ENCODE assay signal across 8 cellular contexts in the genomic region with DNA sequence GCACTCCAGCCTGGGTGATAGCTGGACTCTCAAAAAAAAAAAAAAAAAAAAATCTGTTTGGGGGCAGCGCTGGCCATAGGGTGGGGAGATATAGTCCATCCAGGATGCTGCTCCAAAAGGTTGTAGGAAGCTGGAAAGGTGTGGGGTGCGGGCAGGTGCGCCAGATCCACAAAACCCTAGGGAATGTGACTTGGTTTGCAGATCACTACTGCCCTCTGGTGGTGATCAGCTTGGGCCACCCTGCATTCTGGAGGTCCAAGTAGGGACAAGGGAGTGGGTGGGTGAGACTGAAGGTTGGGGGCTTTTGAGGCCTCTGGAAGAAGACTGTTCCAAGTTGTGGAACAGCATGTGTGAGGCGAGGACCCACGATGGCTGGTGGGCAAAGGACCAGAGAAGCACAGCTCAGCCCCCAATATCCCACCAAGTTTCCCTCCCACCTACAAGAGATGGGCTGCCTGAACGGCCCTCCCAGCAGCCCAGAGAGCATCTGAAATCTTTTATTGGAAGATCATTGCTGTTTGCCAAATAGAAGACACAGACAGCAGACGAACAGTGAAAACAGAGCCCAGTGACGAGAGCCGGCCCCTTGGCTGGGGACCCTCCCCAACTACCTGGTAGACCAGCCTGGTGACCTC. TPM values are rescaled to one million over a fixed set of nuclear protein-coding genes. Genes with fewer than 3 reads are reported as not detected.
DNase-seq lines count a peak whose midpoint lies in the region; ATAC-seq and TF ChIP-seq lines count a peak whose summit lies in the region.

No MANE protein-coding gene starts in this region.

- H3K9me3 ChIP-seq in AG04450 (ENCODE audit: control insufficient read depth, insufficient read depth, low read length) = no peaks in the 10 kb centered on the region

- no peaks in the 10 kb centered on the region for H3K9me3 Mint-ChIP-seq in activated CD4-positive, alpha-beta T cell treated with anti-CD3 and anti-CD28 coated beads, Interleukin-2, amount 10 ng/mL, durations not matched to agents 7 days and 5 days
- no peaks in the 10 kb centered on the region for H3K9me3 Mint-ChIP-seq in memory B cell
- no peaks in the 10 kb centered on the region for H3K9me3 Mint-ChIP-seq in stimulated activated naive B cell treated with anti-CD40 and anti-IgM and Interleukin-4, amounts not matched to agents 10 μg/mL and 1 μg/mL and 100 μg/mL, for 72 hours

- POLR2A ChIA-PET in AG04450 (lab: Yijun Ruan, JAX) = interaction anchor here (0.5 to 1.1 kb wide), 7 partner anchors 10 to 132 kb away, joined by 3 to 8 read pairs (median 5); a partner anchor contains a TSS
- POLR2A ChIA-PET in activated CD4-positive, alpha-beta T cell treated with anti-CD3 and anti-CD28 coated beads, Interleukin-2, amount 10 ng/mL, durations not matched to agents 7 days and 5 days (lab: Charles Lee) = no interaction called here

- H3K36me3 Mint-ChIP-seq in activated CD4-positive, alpha-beta T cell treated with anti-CD3 and anti-CD28 coated beads, Interleukin-2, amount 10 ng/mL, durations not matched to agents 7 days and 5 days (ENCODE audit: low read depth) = peaks cover 21% of the 10 kb centered on the region
- peaks cover 20% of the 10 kb centered on the region for H3K36me3 Mint-ChIP-seq in memory B cell
- H3K36me3 Mint-ChIP-seq in stimulated activated naive B cell treated with anti-CD40 and anti-IgM and Interleukin-4, amounts not matched to agents 10 μg/mL and 1 μg/mL and 100 μg/mL, for 72 hours = peaks cover 17 to 46% of the 10 kb centered on the region in 2 donors

- CTCF ChIA-PET in AG04450 (lab: Charles Lee) = interaction anchor here (0.6 to 7.1 kb wide), 22 partner anchors 9 to 260 kb away, joined by 3 to 188 read pairs (median 4); a partner anchor contains a TSS
- CTCF ChIA-PET in activated CD4-positive, alpha-beta T cell treated with anti-CD3 and anti-CD28 coated beads, Interleukin-2, amount 10 ng/mL, durations not matched to agents 7 days and 5 days (lab: Charles Lee) = interaction anchor here (0.6 to 8.4 kb wide), 18 partner anchors 10 to 257 kb away, joined by 3 to 148 read pairs (median 4); a partner anchor contains a TSS

- H3K4me3 Mint-ChIP-seq in activated CD4-positive, alpha-beta T cell treated with anti-CD3 and anti-CD28 coated beads, Interleukin-2, amount 10 ng/mL, durations not matched to agents 7 days and 5 days = no peak overlapping the region
- no peak overlapping the region for H3K4me3 Mint-ChIP-seq in memory B cell
- no peak overlapping the region for H3K4me3 Mint-ChIP-seq in stimulated activated naive B cell treated with anti-CD40 and anti-IgM and Interleukin-4, amounts not matched to agents 10 μg/mL and 1 μg/mL and 100 μg/mL, for 72 hours

- peak; percentile 64 for ATAC-seq in memory B cell (ENCODE audit: low read depth)
- ATAC-seq in stimulated activated naive B cell treated with anti-CD40 and anti-IgM and Interleukin-4, amounts not matched to agents 10 μg/mL and 1 μg/mL and 100 μg/mL, for 72 hours (replicated peaks) = peak; percentile 31 to 34
- no peak for ATAC-seq in GM18502 (IDR thresholded peaks at IDR 0.05; ENCODE audit: poor library complexity, unreplicated experiment)

- H3K27me3 ChIP-seq in AG04450 (ENCODE audit: control insufficient read depth, insufficient read depth, low read length) = no peaks in the 10 kb centered on the region

- H3K4me1 Mint-ChIP-seq in activated CD4-positive, alpha-beta T cell treated with anti-CD3 and anti-CD28 coated beads, Interleukin-2, amount 10 ng/mL, durations not matched to agents 7 days and 5 days = peaks cover 3% of the 10 kb centered on the region
- H3K4me1 Mint-ChIP-seq in memory B cell = peaks cover 9% of the 10 kb centered on the region
- peaks cover 25 to 38% of the 10 kb centered on the region in 2 donors for H3K4me1 Mint-ChIP-seq in stimulated activated naive B cell treated with anti-CD40 and anti-IgM and Interleukin-4, amounts not matched to agents 10 μg/mL and 1 μg/mL and 100 μg/mL, for 72 hours

- H3K27ac Mint-ChIP-seq in activated CD4-positive, alpha-beta T cell treated with anti-CD3 and anti-CD28 coated beads, Interleukin-2, amount 10 ng/mL, durations not matched to agents 7 days and 5 days = no peak overlapping the region
- H3K27ac Mint-ChIP-seq in memory B cell = peak overlapping the region; percentile 24
- H3K27ac Mint-ChIP-seq in stimulated activated naive B cell treated with anti-CD40 and anti-IgM and Interleukin-4, amounts not matched to agents 10 μg/mL and 1 μg/mL and 100 μg/mL, for 72 hours = no peak overlapping the region

- peak; percentile 92 for TF ChIP-seq CTCF in AG04450 (IDR thresholded peaks at IDR 0.05; ENCODE audit: low read depth, low read length)

- H3K4me3 ChIP-seq in AG04450 (ENCODE audit: low read depth, low read length) = no peak overlapping the region

- DNase-seq in AG04450 (ENCODE audit: low read depth, low spot score) (peak; percentile 46), NCI-H446 treated with DMSO at 0.1 percent for 48 hours (lab: John Stamatoyannopoulos, UW) (peak; percentile 9), dermis microvascular lymphatic vessel endothelial cell (ENCODE audit: low read depth in 2 of 2) (peak; percentile 71 to 81), memory B cell (ENCODE audit: low spot score in 2 of 2) (peak; percentile 68 to 70)
- peak; percentile 77 for DNase-seq in activated CD4-positive, alpha-beta T cell treated with anti-CD3 and anti-CD28 coated beads, Interleukin-2, amount 10 ng/mL, durations not matched to agents 7 days and 5 days
- peak; percentile 44 for DNase-seq in stimulated activated naive B cell treated with anti-CD40 and anti-IgM and Interleukin-4, amounts not matched to agents 10 μg/mL and 1 μg/mL and 100 μg/mL, for 72 hours

- no peak overlapping the region for H3K27ac ChIP-seq in AG04450 (ENCODE audit: low read depth, low read length)

- H3K27me3 Mint-ChIP-seq in activated CD4-positive, alpha-beta T cell treated with anti-CD3 and anti-CD28 coated beads, Interleukin-2, amount 10 ng/mL, durations not matched to agents 7 days and 5 days = no peaks in the 10 kb centered on the region
- no peaks in the 10 kb centered on the region for H3K27me3 Mint-ChIP-seq in memory B cell
- no peaks in the 10 kb centered on the region for H3K27me3 Mint-ChIP-seq in stimulated activated naive B cell treated with anti-CD40 and anti-IgM and Interleukin-4, amounts not matched to agents 10 μg/mL and 1 μg/mL and 100 μg/mL, for 72 hours

- peak; percentile 19 for TF ChIP-seq POLR2A in GM19099 (IDR thresholded peaks at IDR 0.05; ENCODE audit: extremely low read depth, insufficient read length, low read depth)

RNA-seq across cellular contexts. Expression of a gene that starts 10.4 kb away (rescaled TPM):
- 29.1 and 52.8 TPM in 2 replicates for polyA plus RNA-seq in AG04450 (2011; rRNA removed)
- 34.0 and 52.4 TPM in 2 replicates for polyA minus RNA-seq in AG04450 (2011; rRNA and poly(A)+ RNA removed)
- total RNA-seq in activated CD4-positive, alpha-beta T cell treated with anti-CD3 and anti-CD28 coated beads, Interleukin-2, amount 10 ng/mL, durations not matched to agents 7 days and 5 days = 100 to 1,000 TPM; 251 to 263 TPM
- 57.0 and 66.2 TPM in 2 replicates for total RNA-seq in dermis microvascular lymphatic vessel endothelial cell

RNA-seq across cellular contexts. Expression of a gene that starts 12.6 kb away (rescaled TPM):
- polyA plus RNA-seq in AG04450 (2011; rRNA removed) = 268 and 340 TPM in 2 replicates
- 102 and 113 TPM in 2 replicates for polyA minus RNA-seq in AG04450 (2011; rRNA and poly(A)+ RNA removed)
- total RNA-seq in activated CD4-positive, alpha-beta T cell treated with anti-CD3 and anti-CD28 coated beads, Interleukin-2, amount 10 ng/mL, durations not matched to agents 7 days and 5 days = 100 to 1,000 TPM; 200 to 205 TPM
- 219 and 250 TPM in 2 replicates for total RNA-seq in dermis microvascular lymphatic vessel endothelial cell

RNA-seq across cellular contexts. Expression of a gene that starts 29.6 kb away (rescaled TPM):
- 2.9 and 5.1 TPM in 2 replicates for polyA plus RNA-seq in AG04450 (2011; rRNA removed)
- polyA minus RNA-seq in AG04450 (2011; rRNA and poly(A)+ RNA removed) = 9.6 and 16.3 TPM in 2 replicates
- 10 to 100 TPM; 12.7 to 14.3 TPM for total RNA-seq in activated CD4-positive, alpha-beta T cell treated with anti-CD3 and anti-CD28 coated beads, Interleukin-2, amount 10 ng/mL, durations not matched to agents 7 days and 5 days
- total RNA-seq in dermis microvascular lymphatic vessel endothelial cell = 1.3 and 3.7 TPM in 2 replicates

RNA-seq across cellular contexts. Expression of a gene that starts 51.3 kb away (rescaled TPM):
- 6.7 and 10.1 TPM in 2 replicates for polyA plus RNA-seq in AG04450 (2011; rRNA removed)
- polyA minus RNA-seq in AG04450 (2011; rRNA and poly(A)+ RNA removed) = 8.3 and 9.1 TPM in 2 replicates
- total RNA-seq in activated CD4-positive, alpha-beta T cell treated with anti-CD3 and anti-CD28 coated beads, Interleukin-2, amount 10 ng/mL, durations not matched to agents 7 days and 5 days = 100 to 1,000 TPM; 230 to 233 TPM
- total RNA-seq in dermis microvascular lymphatic vessel endothelial cell = 6.2 and 8.7 TPM in 2 replicates

RNA-seq across cellular contexts. Expression of a gene that starts 57.4 kb away (rescaled TPM):
- 2.2 and 4.1 TPM in 2 replicates for polyA plus RNA-seq in AG04450 (2011; rRNA removed)
- polyA minus RNA-seq in AG04450 (2011; rRNA and poly(A)+ RNA removed) = 3.4 and 3.5 TPM in 2 replicates
- 10 to 100 TPM; 69.3 to 75.6 TPM for total RNA-seq in activated CD4-positive, alpha-beta T cell treated with anti-CD3 and anti-CD28 coated beads, Interleukin-2, amount 10 ng/mL, durations not matched to agents 7 days and 5 days
- 5.4 and 8.3 TPM in 2 replicates for total RNA-seq in dermis microvascular lymphatic vessel endothelial cell

Comparison
In these comparisons a context has a peak if more than half of its experiments do, and no peak if none do; other contexts are left out.
1. DNase-seq: peak in every context shown above with its lines; median percentile 77 in activated CD4-positive, alpha-beta T cell treated with anti-CD3 and anti-CD28 coated beads, Interleukin-2, amount 10 ng/mL, durations not matched to agents 7 days and 5 days; 76 in dermis microvascular lymphatic vessel endothelial cell; 69 in memory B cell; 46 in AG04450; 44 in stimulated activated naive B cell treated with anti-CD40 and anti-IgM and Interleukin-4, amounts not matched to agents 10 μg/mL and 1 μg/mL and 100 μg/mL, for 72 hours; 9 in NCI-H446 treated with DMSO at 0.1 percent for 48 hours.